ENCODE assay signal across 33 cellular contexts in genomic region chr4:178958725-178959440, GRCh38.
"Had no signal": no experiment of that assay in that cellular context is flagged by ENCODE, and none has a peak within 500 bp of the region (broad histone marks: within the 10 kb centered on the region; RNA-seq: fewer than 3 reads in every experiment).

No MANE protein-coding gene starts in this region.

- H3K27ac ChIP-seq: adrenal gland, body of pancreas, esophagus muscularis mucosa, foreskin keratinocyte, gastrocnemius medialis, heart left ventricle had no signal

- H3K36me3 ChIP-seq: adrenal gland, esophagus muscularis mucosa, gastrocnemius medialis, heart left ventricle had no signal

- ATAC-seq: activated CD4-positive, alpha-beta T cell treated with anti-CD3 and anti-CD28 coated beads for 36 hours; activated CD8-positive, alpha-beta memory T cell treated with anti-CD3 and anti-CD28 coated beads, Interleukin-2, amount 10 ng/mL, durations not matched to agents 7 days and 5 days; activated CD8-positive, alpha-beta T cell treated with anti-CD3 and anti-CD28 coated beads, Interleukin-2, amount 10 ng/mL, durations not matched to agents 7 days and 5 days; activated naive CD8-positive, alpha-beta T cell treated with anti-CD3 and anti-CD28 coated beads, Interleukin-2, amount 50 U/mL, for 24 hours; body of pancreas; effector memory CD8-positive, alpha-beta T cell; foreskin keratinocyte; gastrocnemius medialis; heart left ventricle had no signal

- H3K4me3 Mint-ChIP-seq: activated CD4-positive, alpha-beta memory T cell treated with anti-CD3 and anti-CD28 coated beads for 36 hours; activated CD4-positive, alpha-beta T cell treated with anti-CD3 and anti-CD28 coated beads for 36 hours; activated CD4-positive, alpha-beta T cell treated with anti-CD3 and anti-CD28 coated beads, Interleukin-2, amount 10 ng/mL, durations not matched to agents 24 days and 14 days; activated CD8-positive, alpha-beta memory T cell treated with anti-CD3 and anti-CD28 coated beads, Interleukin-2, amount 10 ng/mL, durations not matched to agents 7 days and 5 days; activated CD8-positive, alpha-beta T cell treated with anti-CD3 and anti-CD28 coated beads, Interleukin-2, amount 10 ng/mL, durations not matched to agents 7 days and 5 days; activated naive CD4-positive, alpha-beta T cell treated with anti-CD3 and anti-CD28 coated beads for 36 hours; activated naive CD4-positive, alpha-beta T cell treated with anti-CD3 and anti-CD28 coated beads, Interleukin-2, amount 50 U/mL, for 24 hours; activated naive CD8-positive, alpha-beta T cell treated with anti-CD3 and anti-CD28 coated beads for 36 hours; activated naive CD8-positive, alpha-beta T cell treated with anti-CD3 and anti-CD28 coated beads, Interleukin-2, amount 50 U/mL, for 24 hours; activated T-helper 1 cell treated with anti-CD3 and anti-CD28 coated beads, Interleukin-12 subunit alpha, Interleukin-12 subunit beta, Interleukin-2, Interleukin-4 antibody, amounts not matched to agents 30 ng/mL and 10 ng/mL and 1 ng/mL, durations not matched to agents 14 hours and 24 hours and 36 hours; effector memory CD8-positive, alpha-beta T cell had no signal

- H3K4me1 ChIP-seq: adrenal gland, body of pancreas, esophagus muscularis mucosa, foreskin keratinocyte, gastrocnemius medialis, heart left ventricle had no signal

- FAIRE-seq: colon had no signal

- H3K27ac Mint-ChIP-seq: activated CD4-positive, alpha-beta memory T cell treated with anti-CD3 and anti-CD28 coated beads for 36 hours; activated CD4-positive, alpha-beta T cell treated with anti-CD3 and anti-CD28 coated beads for 36 hours; activated CD4-positive, alpha-beta T cell treated with anti-CD3 and anti-CD28 coated beads, Interleukin-2, amount 10 ng/mL, durations not matched to agents 24 days and 14 days; activated CD8-positive, alpha-beta memory T cell treated with anti-CD3 and anti-CD28 coated beads, Interleukin-2, amount 10 ng/mL, durations not matched to agents 7 days and 5 days; activated CD8-positive, alpha-beta T cell treated with anti-CD3 and anti-CD28 coated beads, Interleukin-2, amount 10 ng/mL, durations not matched to agents 7 days and 5 days; activated naive CD4-positive, alpha-beta T cell treated with anti-CD3 and anti-CD28 coated beads for 36 hours; activated naive CD4-positive, alpha-beta T cell treated with anti-CD3 and anti-CD28 coated beads, Interleukin-2, amount 50 U/mL, for 24 hours; activated naive CD8-positive, alpha-beta T cell treated with anti-CD3 and anti-CD28 coated beads for 36 hours; activated naive CD8-positive, alpha-beta T cell treated with anti-CD3 and anti-CD28 coated beads, Interleukin-2, amount 50 U/mL, for 24 hours; activated T-helper 1 cell treated with anti-CD3 and anti-CD28 coated beads, Interleukin-12 subunit alpha, Interleukin-12 subunit beta, Interleukin-2, Interleukin-4 antibody, amounts not matched to agents 30 ng/mL and 10 ng/mL and 1 ng/mL, durations not matched to agents 14 hours and 24 hours and 36 hours; activated T-helper 2 cell treated with anti-CD3 and anti-CD28 coated beads, Interferon-gamma antibody, Interleukin-2, Interleukin-4, amounts not matched to agents 10 μg/mL and 5 μg/mL and 100 μg/mL, durations not matched to agents 14 hours and 24 hours and 36 hours; effector memory CD8-positive, alpha-beta T cell had no signal

- H3K4me3 ChIP-seq: adrenal gland, body of pancreas, esophagus muscularis mucosa, gastrocnemius medialis, heart left ventricle had no signal

- H3K36me3 Mint-ChIP-seq: activated naive CD4-positive, alpha-beta T cell treated with anti-CD3 and anti-CD28 coated beads, Interleukin-2, amount 50 U/mL, for 24 hours; activated naive CD8-positive, alpha-beta T cell treated with anti-CD3 and anti-CD28 coated beads for 36 hours had no signal

- H3K9me3 ChIP-seq: adrenal gland, body of pancreas, esophagus muscularis mucosa, gastrocnemius medialis, heart left ventricle had no signal

- DNase-seq: activated CD4-positive, alpha-beta memory T cell treated with anti-CD3 and anti-CD28 coated beads for 36 hours; activated CD4-positive, alpha-beta T cell treated with anti-CD3 and anti-CD28 coated beads for 36 hours; activated CD4-positive, alpha-beta T cell treated with anti-CD3 and anti-CD28 coated beads, Interleukin-2, amount 10 ng/mL, durations not matched to agents 24 days and 14 days; activated CD4-positive, CD25-positive, alpha-beta regulatory T cell; activated CD4-positive, CD25-positive, alpha-beta regulatory T cell treated with anti-CD3 and anti-CD28 coated beads, Interleukin-2, amount 50 U/mL, for 72 hours; activated CD8-positive, alpha-beta memory T cell treated with anti-CD3 and anti-CD28 coated beads, Interleukin-2, amount 10 ng/mL, durations not matched to agents 7 days and 5 days; activated CD8-positive, alpha-beta memory T cell treated with anti-CD3 and anti-CD28 coated beads, Interleukin-2, amount 50 U/mL, for 4 hours; activated CD8-positive, alpha-beta T cell treated with anti-CD3 and anti-CD28 coated beads, Interleukin-2, amount 10 ng/mL, durations not matched to agents 7 days and 5 days; activated effector memory CD4-positive, alpha-beta T cell treated with anti-CD3 and anti-CD28 coated beads, Interleukin-2, amount 50 U/mL, for 16 hours; activated naive CD4-positive, alpha-beta T cell treated with anti-CD3 and anti-CD28 coated beads for 36 hours; activated naive CD8-positive, alpha-beta T cell treated with anti-CD3 and anti-CD28 coated beads for 36 hours; activated naive CD8-positive, alpha-beta T cell treated with anti-CD3 and anti-CD28 coated beads, Interleukin-2, amount 50 U/mL, for 24 hours; activated T-cell treated with anti-CD3 and anti-CD28 coated beads, Interleukin-2, amount 50 U/mL, for 1 hour; activated T-cell treated with anti-CD3 and anti-CD28 coated beads, Interleukin-2, amount 50 U/mL, for 48 hours; adrenal gland; amygdala; aorta; body of pancreas; caudate nucleus; cortex of kidney; dermis blood vessel endothelial cell; effector CD4-positive, alpha-beta T cell; effector memory CD8-positive, alpha-beta T cell; erythroblast; foreskin keratinocyte; gastrocnemius medialis; glutamatergic neuron; heart left ventricle had no signal

- H3K4me1 Mint-ChIP-seq: activated CD4-positive, alpha-beta T cell treated with anti-CD3 and anti-CD28 coated beads for 36 hours; activated CD4-positive, alpha-beta T cell treated with anti-CD3 and anti-CD28 coated beads, Interleukin-2, amount 10 ng/mL, durations not matched to agents 24 days and 14 days; activated CD8-positive, alpha-beta memory T cell treated with anti-CD3 and anti-CD28 coated beads, Interleukin-2, amount 10 ng/mL, durations not matched to agents 7 days and 5 days; activated naive CD4-positive, alpha-beta T cell treated with anti-CD3 and anti-CD28 coated beads, Interleukin-2, amount 50 U/mL, for 24 hours; activated naive CD8-positive, alpha-beta T cell treated with anti-CD3 and anti-CD28 coated beads for 36 hours; activated naive CD8-positive, alpha-beta T cell treated with anti-CD3 and anti-CD28 coated beads, Interleukin-2, amount 50 U/mL, for 24 hours had no signal

- H3K27me3 ChIP-seq: adrenal gland, body of pancreas, esophagus muscularis mucosa, foreskin keratinocyte, gastrocnemius medialis, heart left ventricle had no signal
